In the genomic region with DNA sequence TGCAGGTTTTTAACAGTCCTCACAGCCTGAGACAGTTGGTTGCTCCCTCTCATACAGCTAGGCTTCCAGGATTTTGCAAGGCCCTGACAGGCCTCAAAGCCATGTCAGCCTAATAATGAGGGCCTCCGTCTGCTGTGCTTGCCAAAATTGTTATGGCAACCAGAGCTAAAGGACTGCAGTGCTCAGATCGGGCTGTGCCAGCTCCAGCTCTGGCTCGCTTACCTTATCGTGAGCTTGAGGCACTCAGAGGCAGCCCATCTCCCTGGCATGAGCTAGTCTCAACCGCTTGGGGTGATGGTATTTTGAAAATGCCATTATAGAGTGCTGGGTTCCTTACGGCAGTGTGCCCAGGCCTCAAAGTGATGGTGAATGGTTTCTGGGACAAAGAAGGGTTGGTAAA, we compare ENCODE assay signal across 1 cellular context.
TF ChIP-seq lines count a peak whose summit lies in the region.

No MANE protein-coding gene starts in this region.

TF ChIP-seq in H1, 55 proteins besides CTCF, POLR2A, EP300 and RAD21:
- no peak for TF ChIP-seq NANOG (IDR thresholded peaks at IDR 0.05; ENCODE audit: insufficient read depth, low read depth, low read length, poor library complexity, severe bottlenecking)
- 0 out of 2 replicates have a peak, but pooled peaks have one; percentile 7 for TF ChIP-seq POLR2AphosphoS5 (IDR thresholded peaks at IDR 0.05; ENCODE audit: low read depth, low read length)
